ENCODE assay signal across 21 cellular contexts in genomic region chr6:87870606-87871005, GRCh38.
DNase-seq lines count a peak whose midpoint lies in the region; ATAC-seq and TF ChIP-seq lines count a peak whose summit lies in the region.
"Had no signal": no experiment of that assay in that cellular context is flagged by ENCODE, and none has a peak within 500 bp of the region (broad histone marks: within the 10 kb centered on the region; RNA-seq: fewer than 3 reads in every experiment).

No MANE protein-coding gene starts in this region.

- POLR2A ChIA-PET in naive thymus-derived CD4-positive, alpha-beta T cell (lab: Charles Lee), result no interaction called here

- no peaks in the 10 kb centered on the region for H3K27me3 ChIP-seq in uterus
- H3K27me3 ChIP-seq in naive thymus-derived CD4-positive, alpha-beta T cell (ENCODE audit: control insufficient read depth in 2 of 2, insufficient read depth in 2 of 2, low read length in 2 of 2), result no peaks in the 10 kb centered on the region

- TF ChIP-seq CTCF in cardiac fibroblast (IDR thresholded peaks at IDR 0.05; ENCODE audit: low read depth, low read length) (no peak), uterus (IDR thresholded peaks at IDR 0.05) (no peak)

- intact Hi-C loops in uterus (cut with DNase I; ENCODE audit: low total_unique reads), result no loop called here
- intact Hi-C loops in naive thymus-derived CD4-positive, alpha-beta T cell (cut with micrococcal nuclease), result no loop called here

- no peak overlapping the region for H3K27ac Mint-ChIP-seq in naive thymus-derived CD4-positive, alpha-beta T cell
- H3K27ac Mint-ChIP-seq: CD14-positive monocyte had no signal

- H3K4me1 ChIP-seq in uterus, result no peaks in the 10 kb centered on the region
- no peaks in the 10 kb centered on the region for H3K4me1 ChIP-seq in naive thymus-derived CD4-positive, alpha-beta T cell (ENCODE audit: control insufficient read depth in 2 of 2, insufficient read depth in 2 of 2, low read length in 2 of 2)

- no peak overlapping the region for H3K4me3 ChIP-seq in cardiac fibroblast (replicated peaks in 1 of 2; ENCODE audit: low read depth in 2 of 2, low read length in 2 of 2)
- H3K4me3 ChIP-seq in uterus, result no peak overlapping the region
- H3K4me3 ChIP-seq in naive thymus-derived CD4-positive, alpha-beta T cell (ENCODE audit: low read length), result no peak overlapping the region
- H3K4me3 ChIP-seq: SK-N-MC had no signal

- ATAC-seq in GM21381 (IDR thresholded peaks at IDR 0.05; ENCODE audit: unreplicated experiment), result no peak
- no peak for ATAC-seq in naive thymus-derived CD4-positive, alpha-beta T cell

- H3K36me3 ChIP-seq in uterus, result no peaks in the 10 kb centered on the region
- H3K36me3 ChIP-seq in naive thymus-derived CD4-positive, alpha-beta T cell (ENCODE audit: control insufficient read depth in 2 of 3, insufficient read depth in 3 of 3, low read length in 3 of 3), result no peaks in the 10 kb centered on the region

- DNase-seq in NCI-H446 treated with DMSO at 0.1 percent for 48 hours (lab: John Stamatoyannopoulos, UW), result peak; percentile 52
- DNase-seq in cardiac fibroblast (ENCODE audit: low read depth in 2 of 2), result peak; percentile 6 to 19
- peak; percentile 15 for DNase-seq in iris pigment epithelial cell (ENCODE audit: low read depth)
- no peak for DNase-seq in uterus
- DNase-seq in NOMO-1 treated with dmso at 0.1 percent for 144 hours (lab: John Stamatoyannopoulos, UW; ENCODE audit: unreplicated experiment), result no peak
- no peak for DNase-seq in naive thymus-derived CD4-positive, alpha-beta T cell
- DNase-seq in substantia nigra (lab: John Stamatoyannopoulos, UW), result no peak
- DNase-seq: ACHN; DMS79; KG1; NCI-H146; NCI-H2081; NCI-H2171 treated with DMSO at 0.1 percent for 48 hours; NCI-H510A; NCI-H748 treated with DMSO at 0.1 percent for 48 hours; NK-92 treated with Interleukin-12 subunit alpha and Interleukin-12 subunit beta, amount 100 ng/mL, for 24 hours; OCI-M1; SHP77 had no signal

- H3K27ac ChIP-seq in uterus (peak overlapping the region; percentile 30 to 49), substantia nigra (ENCODE audit: low read depth, low read length, poor library complexity, severe bottlenecking) (no peak overlapping the region)
- no peak overlapping the region for H3K27ac ChIP-seq in naive thymus-derived CD4-positive, alpha-beta T cell (ENCODE audit: low read depth, low read length)
- H3K27ac ChIP-seq: SK-N-MC had no signal

- no peak for TF ChIP-seq POLR2A in uterus (IDR thresholded peaks at IDR 0.05)

- H3K4me1 Mint-ChIP-seq in naive thymus-derived CD4-positive, alpha-beta T cell, result no peaks in the 10 kb centered on the region
- H3K4me1 Mint-ChIP-seq: CD14-positive monocyte had no signal

- H3K9me3 ChIP-seq in uterus, result no peaks in the 10 kb centered on the region
- no peaks in the 10 kb centered on the region for H3K9me3 ChIP-seq in naive thymus-derived CD4-positive, alpha-beta T cell (ENCODE audit: control insufficient read depth in 2 of 3, low read length in 3 of 3)

- CTCF ChIA-PET in naive thymus-derived CD4-positive, alpha-beta T cell (lab: Charles Lee), result no interaction called here

- no peaks in the 10 kb centered on the region for H3K36me3 Mint-ChIP-seq in naive thymus-derived CD4-positive, alpha-beta T cell
- H3K36me3 Mint-ChIP-seq: CD14-positive monocyte had no signal

- peaks cover 14 to 36% (median 31%) of the 10 kb centered on the region in 5 donors for H3K27me3 Mint-ChIP-seq in naive thymus-derived CD4-positive, alpha-beta T cell

- no peak overlapping the region for H3K4me3 Mint-ChIP-seq in naive thymus-derived CD4-positive, alpha-beta T cell

- no peaks in the 10 kb centered on the region for H3K9me3 Mint-ChIP-seq in naive thymus-derived CD4-positive, alpha-beta T cell

Comparison
In these comparisons a context has a peak if more than half of its experiments do, and no peak if none do; other contexts are left out.
1. DNase-seq: peak in NCI-H446 treated with DMSO at 0.1 percent for 48 hours (single experiment), cardiac fibroblast (2 of 2) and iris pigment epithelial cell (single experiment); none in uterus (0 of 2), NOMO-1 treated with dmso at 0.1 percent for 144 hours (single experiment), naive thymus-derived CD4-positive, alpha-beta T cell (0 of 9) and substantia nigra (0 of 49).
2. H3K27ac ChIP-seq: peak in uterus (2 of 2); none in naive thymus-derived CD4-positive, alpha-beta T cell (single experiment) and substantia nigra (single experiment).